8 cellular contexts compared by ENCODE assay signal in genomic region chr2:105337122-105338019, GRCh38. TPM values are rescaled to one million over a fixed set of nuclear protein-coding genes. Genes with fewer than 3 reads are reported as not detected.
DNase-seq lines count a peak whose midpoint lies in the region; ATAC-seq and TF ChIP-seq lines count a peak whose summit lies in the region.

C2orf49 (plus strand) TSS chr2:105337540; CDS start chr2:105337588, 48 bp downstream.

- H3K4me1 ChIP-seq in KMS-11 (ENCODE audit: low read depth, poor library complexity, severe bottlenecking) (peaks cover 29% of the 10 kb centered on the region), Panc1 (ENCODE audit: control insufficient read depth, insufficient read depth, low read length) (peaks cover 11% of the 10 kb centered on the region), esophagus squamous epithelium (peaks cover 5 to 27% (median 19%) of the 10 kb centered on the region in 3 donors), muscle layer of duodenum (ENCODE audit: control insufficient read depth in 1 of 2, insufficient read depth in 2 of 2, low read length in 2 of 2) (peaks cover 0 to 26% of the 10 kb centered on the region in 2 donors)

- peak within 1 kb of the TSS; percentile 96 for H3K9ac ChIP-seq in KMS-11

- H3K36me3 ChIP-seq in KMS-11 (ENCODE audit: insufficient read depth) (peaks cover 4% of the 10 kb centered on the region; the same call in 1 of the 2 replicates), Panc1 (ENCODE audit: control insufficient read depth, insufficient read depth, low read length) (peaks cover 30% of the 10 kb centered on the region), esophagus squamous epithelium (peaks cover 0 to 41% (median 19%) of the 10 kb centered on the region in 3 donors), muscle layer of duodenum (ENCODE audit: control insufficient read depth in 1 of 2, insufficient read depth in 2 of 2, low read length in 2 of 2) (peaks cover 15 to 23% of the 10 kb centered on the region in 2 donors)

- peak within 1 kb of the TSS; percentile 100 for H3K4me3 Mint-ChIP-seq in activated T-cell treated with anti-CD3 and anti-CD28 coated beads, Interleukin-2, amount 50 U/mL, for 4 hours

- H3K27me3 ChIP-seq in KMS-11 (ENCODE audit: insufficient read depth, low read depth) (no peaks in the 10 kb centered on the region), Panc1 (ENCODE audit: control insufficient read depth, insufficient read depth, low read length) (no peaks in the 10 kb centered on the region), esophagus squamous epithelium (no peaks in the 10 kb centered on the region), muscle layer of duodenum (ENCODE audit: low read depth, low read length) (no peaks in the 10 kb centered on the region)

- H3K36me3 Mint-ChIP-seq in activated T-cell treated with anti-CD3 and anti-CD28 coated beads, Interleukin-2, amount 50 U/mL, for 4 hours (ENCODE audit: insufficient read depth), result peaks cover 15% of the 10 kb centered on the region

- peak; percentile 90 for ATAC-seq in GM21737 (IDR thresholded peaks at IDR 0.05; ENCODE audit: unreplicated experiment)
- ATAC-seq in Panc1, result peak; percentile 95
- peak; percentile 94 to 95 for ATAC-seq in activated T-cell treated with anti-CD3 and anti-CD28 coated beads, Interleukin-2, amount 50 U/mL, for 4 hours

- WGBS in esophagus squamous epithelium, 2 donors, result 0 to 1% methylated on average over 16 to 26 of the region's 58 CpGs

- H3K9me3 Mint-ChIP-seq in activated T-cell treated with anti-CD3 and anti-CD28 coated beads, Interleukin-2, amount 50 U/mL, for 4 hours, result no peaks in the 10 kb centered on the region

- H3K4me1 Mint-ChIP-seq in activated T-cell treated with anti-CD3 and anti-CD28 coated beads, Interleukin-2, amount 50 U/mL, for 4 hours (ENCODE audit: low read depth), result peaks cover 33% of the 10 kb centered on the region

- H3K79me2 ChIP-seq in KMS-11 (ENCODE audit: insufficient read depth, low read depth), result peaks cover 38% of the 10 kb centered on the region

- H3K9me3 ChIP-seq in Panc1 (ENCODE audit: control insufficient read depth, insufficient read depth, low read depth, low read length) (no peaks in the 10 kb centered on the region), esophagus squamous epithelium (no peaks in the 10 kb centered on the region), muscle layer of duodenum (ENCODE audit: control insufficient read depth in 1 of 2, low read length in 2 of 2) (no peaks in the 10 kb centered on the region)

- TF ChIP-seq CTCF in KMS-11 (conservative IDR thresholded peaks at IDR 0.05; ENCODE audit: low read depth, low read length) (no peak), Panc1 (IDR thresholded peaks at IDR 0.05) (no peak), esophagus squamous epithelium (IDR thresholded peaks at IDR 0.05) (peak in 1 of 6 experiments; percentile 34)

- H2AFZ ChIP-seq in KMS-11 (ENCODE audit: low read depth), result peak within 1 kb of the TSS; percentile 91

- H3K4me2 ChIP-seq in KMS-11, result peak within 1 kb of the TSS; percentile 87

- in situ Hi-C loops in Panc1 (cut with HindIII; ENCODE audit: low pct_unique_long_range_greater_than_20kb, low sequenced_read_pairs), result no loop called here

- BruUV-seq in Panc1 (replicated peaks; lab: Mats Ljungman, UMichigan), result no TSS peak

- intact Hi-C loops in Panc1 (cut with micrococcal nuclease; ENCODE audit: unreplicated experiment) (no loop called here), esophagus squamous epithelium (cut with DNase I) (no loop called here)

- CTCF ChIA-PET in Panc1 (lab: Charles Lee), result no interaction called here

- peak within 1 kb of the TSS; percentile 96 for H3K27ac ChIP-seq in KMS-11
- H3K27ac ChIP-seq in Panc1 (ENCODE audit: low read length), result peak within 1 kb of the TSS; percentile 99
- H3K27ac ChIP-seq in esophagus squamous epithelium, result peak within 1 kb of the TSS; percentile 94 to 98 (median 96)
- H3K27ac ChIP-seq in muscle layer of duodenum (ENCODE audit: low read length), result peak within 1 kb of the TSS; percentile 96

- no peaks in the 10 kb centered on the region for H4K20me1 ChIP-seq in KMS-11 (ENCODE audit: insufficient read depth)

- H3K4me3 ChIP-seq in KMS-11 (IDR thresholded peaks at IDR 0.05; ENCODE audit: insufficient read depth, low read depth, low read length), result peak within 1 kb of the TSS; percentile 83
- H3K4me3 ChIP-seq in Panc1 (ENCODE audit: low read depth in 2 of 2, low read length in 2 of 2), result peak within 1 kb of the TSS; percentile 99 to 100
- peak within 1 kb of the TSS; percentile 67 to 90 (median 78) for H3K4me3 ChIP-seq in esophagus squamous epithelium
- H3K4me3 ChIP-seq in muscle layer of duodenum (ENCODE audit: low read depth in 1 of 2, low read length in 2 of 2), result peak within 1 kb of the TSS; percentile 76 to 94

- POLR2A ChIA-PET in Panc1 (lab: Charles Lee), result interaction anchor here (0.6 to 1.0 kb wide), 2 partner anchors 9 to 212 kb away, joined by 3 read pairs; no protein-coding TSS in a partner anchor

- no peaks in the 10 kb centered on the region for H3K27me3 Mint-ChIP-seq in activated T-cell treated with anti-CD3 and anti-CD28 coated beads, Interleukin-2, amount 50 U/mL, for 4 hours (ENCODE audit: low read depth)

- no peak for TF ChIP-seq POLR2A in esophagus squamous epithelium (IDR thresholded peaks at IDR 0.05)

- DNase-seq in DMS79 (lab: John Stamatoyannopoulos, UW), result peak; percentile 80
- peak; percentile 58 for DNase-seq in Panc1 (ENCODE audit: low read depth, low spot score)
- DNase-seq in activated T-cell treated with anti-CD3 and anti-CD28 coated beads, Interleukin-2, amount 50 U/mL, for 4 hours, result peak; percentile 87
- peak; percentile 37 for DNase-seq in esophagus squamous epithelium (lab: John Stamatoyannopoulos, UW)
- peak; percentile 82 to 85 for DNase-seq in stimulated activated CD8-positive, alpha-beta memory T cell treated with anti-CD3 and anti-CD28 coated beads, Interleukin-7, amount 100 ng/mL, for 4 hours (ENCODE audit: low read depth in 2 of 2)

RNA-seq across cellular contexts. Expression of gene C2orf49, which starts in this region (rescaled TPM):
- total RNA-seq in Panc1 (2021; ENCODE audit: unreplicated experiment) (20.0 TPM), esophagus squamous epithelium (10 to 100 TPM in 3 of 4 donors, 1 to 10 TPM in 1; 9.3 to 19.8 (median 12.4) TPM)
- polyA plus RNA-seq in Panc1 (2012; ENCODE audit: insufficient read length), result 24.3 TPM
- total RNA-seq in activated T-cell treated with anti-CD3 and anti-CD28 coated beads, Interleukin-2, amount 50 U/mL, for 4 hours, result 10 to 100 TPM; 16.2 to 18.8 (median 18.1) TPM

Comparison
In these comparisons a context has a peak if more than half of its experiments do, and no peak if none do; other contexts are left out.
1. Peak in every context shown above with its lines: DNase-seq, ATAC-seq, H3K4me3 ChIP-seq and H3K27ac ChIP-seq.
2. DNase-seq: peak in every context shown above with its lines; median percentile 87 in activated T-cell treated with anti-CD3 and anti-CD28 coated beads, Interleukin-2, amount 50 U/mL, for 4 hours; 84 in stimulated activated CD8-positive, alpha-beta memory T cell treated with anti-CD3 and anti-CD28 coated beads, Interleukin-7, amount 100 ng/mL, for 4 hours; 80 in DMS79; 58 in Panc1; 37 in esophagus squamous epithelium.